In genomic region chr4:1813915-1814314, GRCh38 we compare ENCODE assay signal across 2 cellular contexts.
TF ChIP-seq lines count a peak whose summit lies in the region.

No MANE protein-coding gene starts in this region.

TF ChIP-seq in HepG2, 621 proteins besides CTCF, POLR2A, EP300 and RAD21:
- TF ChIP-seq NFIC (IDR thresholded peaks at IDR 0.05; ENCODE audit: low read length) (no peak), HNRNPL (IDR thresholded peaks at IDR 0.05; ENCODE audit: low read depth, low read length) (no peak), NR1H2 (CRISPR knock-in tag; IDR thresholded peaks at IDR 0.05; ENCODE audit: borderline replicate concordance, low read depth) (no peak), ZNF234 (CRISPR knock-in tag; conservative IDR thresholded peaks at IDR 0.05) (no peak), ZNF33B (CRISPR knock-in tag; IDR thresholded peaks at IDR 0.05) (no peak), KDM5A (IDR thresholded peaks at IDR 0.05; ENCODE audit: borderline replicate concordance, low read length) (no peak), ZNF414 (CRISPR knock-in tag; IDR thresholded peaks at IDR 0.05) (no peak), NR2F1 (CRISPR knock-in tag; IDR thresholded peaks at IDR 0.05) (no peak), ZBTB7B (CRISPR knock-in tag; IDR thresholded peaks at IDR 0.05) (no peak), ZNF121 (CRISPR knock-in tag; IDR thresholded peaks at IDR 0.05) (peak; percentile 88), ZNF646 (CRISPR knock-in tag; IDR thresholded peaks at IDR 0.05) (no peak), STAG1 (CRISPR knock-in tag; IDR thresholded peaks at IDR 0.05) (peak; percentile 53), SMAD9 (CRISPR knock-in tag; IDR thresholded peaks at IDR 0.05) (no peak), SIN3A (IDR thresholded peaks at IDR 0.05; ENCODE audit: borderline replicate concordance, low read depth, low read length) (no peak), ZNF333 (CRISPR knock-in tag; IDR thresholded peaks at IDR 0.05; ENCODE audit: borderline replicate concordance) (no peak)
- TF ChIP-seq, protein P1, sequence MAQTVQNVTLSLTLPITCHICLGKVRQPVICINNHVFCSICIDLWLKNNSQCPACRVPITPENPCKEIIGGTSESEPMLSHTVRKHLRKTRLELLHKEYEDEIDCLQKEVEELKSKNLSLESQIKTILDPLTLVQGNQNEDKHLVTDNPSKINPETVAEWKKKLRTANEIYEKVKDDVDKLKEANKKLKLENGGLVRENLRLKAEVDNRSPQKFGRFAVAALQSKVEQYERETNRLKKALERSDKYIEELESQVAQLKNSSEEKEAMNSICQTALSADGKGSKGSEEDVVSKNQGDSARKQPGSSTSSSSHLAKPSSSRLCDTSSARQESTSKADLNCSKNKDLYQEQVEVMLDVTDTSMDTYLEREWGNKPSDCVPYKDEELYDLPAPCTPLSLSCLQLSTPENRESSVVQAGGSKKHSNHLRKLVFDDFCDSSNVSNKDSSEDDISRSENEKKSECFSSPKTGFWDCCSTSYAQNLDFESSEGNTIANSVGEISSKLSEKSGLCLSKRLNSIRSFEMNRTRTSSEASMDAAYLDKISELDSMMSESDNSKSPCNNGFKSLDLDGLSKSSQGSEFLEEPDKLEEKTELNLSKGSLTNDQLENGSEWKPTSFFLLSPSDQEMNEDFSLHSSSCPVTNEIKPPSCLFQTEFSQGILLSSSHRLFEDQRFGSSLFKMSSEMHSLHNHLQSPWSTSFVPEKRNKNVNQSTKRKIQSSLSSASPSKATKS (CRISPR knock-in tag; IDR thresholded peaks at IDR 0.05): no peak
- TF ChIP-seq, protein P2, sequence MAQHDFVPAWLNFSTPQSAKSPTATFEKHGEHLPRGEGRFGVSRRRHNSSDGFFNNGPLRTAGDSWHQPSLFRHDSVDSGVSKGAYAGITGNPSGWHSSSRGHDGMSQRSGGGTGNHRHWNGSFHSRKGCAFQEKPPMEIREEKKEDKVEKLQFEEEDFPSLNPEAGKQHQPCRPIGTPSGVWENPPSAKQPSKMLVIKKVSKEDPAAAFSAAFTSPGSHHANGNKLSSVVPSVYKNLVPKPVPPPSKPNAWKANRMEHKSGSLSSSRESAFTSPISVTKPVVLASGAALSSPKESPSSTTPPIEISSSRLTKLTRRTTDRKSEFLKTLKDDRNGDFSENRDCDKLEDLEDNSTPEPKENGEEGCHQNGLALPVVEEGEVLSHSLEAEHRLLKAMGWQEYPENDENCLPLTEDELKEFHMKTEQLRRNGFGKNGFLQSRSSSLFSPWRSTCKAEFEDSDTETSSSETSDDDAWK (CRISPR knock-in tag; IDR thresholded peaks at IDR 0.05): no peak

TF ChIP-seq in K562, 482 proteins besides CTCF, POLR2A, EP300 and RAD21 (continues in another document):
- TF ChIP-seq ZNF239 (CRISPR knock-in tag; IDR thresholded peaks at IDR 0.05) (no peak), POLR2AphosphoS5 (IDR thresholded peaks at IDR 0.05; ENCODE audit: control insufficient read depth, insufficient read depth, low read depth, low read length) (0 out of 2 replicates have a peak, but pooled peaks have one; percentile 20), XRCC5 (IDR thresholded peaks at IDR 0.05; ENCODE audit: low read depth, low read length) (no peak), GTF2A2 (tag; IDR thresholded peaks at IDR 0.05) (no peak), E2F5 (CRISPR knock-in tag; IDR thresholded peaks at IDR 0.05) (no peak), CSDE1 (IDR thresholded peaks at IDR 0.05) (no peak), ZNF175 (CRISPR knock-in tag; IDR thresholded peaks at IDR 0.05; ENCODE audit: low read depth) (no peak), DEAF1 (CRISPR knock-in tag; IDR thresholded peaks at IDR 0.05) (no peak), FOXA3 (CRISPR knock-in tag; conservative IDR thresholded peaks at IDR 0.05 in 1 of 2, IDR thresholded peaks at IDR 0.05 in 1 of 2) (no peak), ZNF764 (CRISPR knock-in tag; IDR thresholded peaks at IDR 0.05; ENCODE audit: low read depth) (no peak), ZNF699 (CRISPR knock-in tag; IDR thresholded peaks at IDR 0.05; ENCODE audit: insufficient replicate concordance) (no peak), SPI1 (IDR thresholded peaks at IDR 0.05; ENCODE audit: borderline replicate concordance, low read depth, low read length) (no peak), ZNF384 (IDR thresholded peaks at IDR 0.05; ENCODE audit: low read depth, low read length) (no peak), EGR1 (conservative IDR thresholded peaks at IDR 0.05) (peak; percentile 37), ESRRB (CRISPR knock-in tag; IDR thresholded peaks at IDR 0.05; ENCODE audit: borderline replicate concordance) (no peak), HINFP (tag; conservative IDR thresholded peaks at IDR 0.05; ENCODE audit: low read depth) (no peak), SP2 (IDR thresholded peaks at IDR 0.05; ENCODE audit: extremely low read depth, low read depth, low read length, poor library complexity, severe bottlenecking) (no peak), ZBTB17 (CRISPR knock-in tag; IDR thresholded peaks at IDR 0.05) (no peak), GATA2 (CRISPR knock-in tag; IDR thresholded peaks at IDR 0.05) (no peak), ZNF431 (CRISPR knock-in tag; IDR thresholded peaks at IDR 0.05) (no peak), KDM4B (IDR thresholded peaks at IDR 0.05; ENCODE audit: borderline replicate concordance in 2 of 2, low read depth in 1 of 2) (no peak), PTTG1 (tag; IDR thresholded peaks at IDR 0.05; ENCODE audit: low read depth) (no peak)
- TF ChIP-seq, protein P3, sequence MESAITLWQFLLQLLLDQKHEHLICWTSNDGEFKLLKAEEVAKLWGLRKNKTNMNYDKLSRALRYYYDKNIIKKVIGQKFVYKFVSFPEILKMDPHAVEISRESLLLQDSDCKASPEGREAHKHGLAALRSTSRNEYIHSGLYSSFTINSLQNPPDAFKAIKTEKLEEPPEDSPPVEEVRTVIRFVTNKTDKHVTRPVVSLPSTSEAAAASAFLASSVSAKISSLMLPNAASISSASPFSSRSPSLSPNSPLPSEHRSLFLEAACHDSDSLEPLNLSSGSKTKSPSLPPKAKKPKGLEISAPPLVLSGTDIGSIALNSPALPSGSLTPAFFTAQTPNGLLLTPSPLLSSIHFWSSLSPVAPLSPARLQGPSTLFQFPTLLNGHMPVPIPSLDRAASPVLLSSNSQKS (CRISPR knock-in tag; IDR thresholded peaks at IDR 0.05): no peak
- TF ChIP-seq, protein P4, sequence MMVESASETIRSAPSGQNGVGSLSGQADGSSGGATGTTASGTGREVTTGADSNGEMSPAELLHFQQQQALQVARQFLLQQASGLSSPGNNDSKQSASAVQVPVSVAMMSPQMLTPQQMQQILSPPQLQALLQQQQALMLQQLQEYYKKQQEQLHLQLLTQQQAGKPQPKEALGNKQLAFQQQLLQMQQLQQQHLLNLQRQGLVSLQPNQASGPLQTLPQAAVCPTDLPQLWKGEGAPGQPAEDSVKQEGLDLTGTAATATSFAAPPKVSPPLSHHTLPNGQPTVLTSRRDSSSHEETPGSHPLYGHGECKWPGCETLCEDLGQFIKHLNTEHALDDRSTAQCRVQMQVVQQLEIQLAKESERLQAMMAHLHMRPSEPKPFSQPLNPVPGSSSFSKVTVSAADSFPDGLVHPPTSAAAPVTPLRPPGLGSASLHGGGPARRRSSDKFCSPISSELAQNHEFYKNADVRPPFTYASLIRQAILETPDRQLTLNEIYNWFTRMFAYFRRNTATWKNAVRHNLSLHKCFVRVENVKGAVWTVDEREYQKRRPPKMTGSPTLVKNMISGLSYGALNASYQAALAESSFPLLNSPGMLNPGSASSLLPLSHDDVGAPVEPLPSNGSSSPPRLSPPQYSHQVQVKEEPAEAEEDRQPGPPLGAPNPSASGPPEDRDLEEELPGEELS (CRISPR knock-in tag; IDR thresholded peaks at IDR 0.05; ENCODE audit: borderline replicate concordance): no peak
- TF ChIP-seq, protein P5, sequence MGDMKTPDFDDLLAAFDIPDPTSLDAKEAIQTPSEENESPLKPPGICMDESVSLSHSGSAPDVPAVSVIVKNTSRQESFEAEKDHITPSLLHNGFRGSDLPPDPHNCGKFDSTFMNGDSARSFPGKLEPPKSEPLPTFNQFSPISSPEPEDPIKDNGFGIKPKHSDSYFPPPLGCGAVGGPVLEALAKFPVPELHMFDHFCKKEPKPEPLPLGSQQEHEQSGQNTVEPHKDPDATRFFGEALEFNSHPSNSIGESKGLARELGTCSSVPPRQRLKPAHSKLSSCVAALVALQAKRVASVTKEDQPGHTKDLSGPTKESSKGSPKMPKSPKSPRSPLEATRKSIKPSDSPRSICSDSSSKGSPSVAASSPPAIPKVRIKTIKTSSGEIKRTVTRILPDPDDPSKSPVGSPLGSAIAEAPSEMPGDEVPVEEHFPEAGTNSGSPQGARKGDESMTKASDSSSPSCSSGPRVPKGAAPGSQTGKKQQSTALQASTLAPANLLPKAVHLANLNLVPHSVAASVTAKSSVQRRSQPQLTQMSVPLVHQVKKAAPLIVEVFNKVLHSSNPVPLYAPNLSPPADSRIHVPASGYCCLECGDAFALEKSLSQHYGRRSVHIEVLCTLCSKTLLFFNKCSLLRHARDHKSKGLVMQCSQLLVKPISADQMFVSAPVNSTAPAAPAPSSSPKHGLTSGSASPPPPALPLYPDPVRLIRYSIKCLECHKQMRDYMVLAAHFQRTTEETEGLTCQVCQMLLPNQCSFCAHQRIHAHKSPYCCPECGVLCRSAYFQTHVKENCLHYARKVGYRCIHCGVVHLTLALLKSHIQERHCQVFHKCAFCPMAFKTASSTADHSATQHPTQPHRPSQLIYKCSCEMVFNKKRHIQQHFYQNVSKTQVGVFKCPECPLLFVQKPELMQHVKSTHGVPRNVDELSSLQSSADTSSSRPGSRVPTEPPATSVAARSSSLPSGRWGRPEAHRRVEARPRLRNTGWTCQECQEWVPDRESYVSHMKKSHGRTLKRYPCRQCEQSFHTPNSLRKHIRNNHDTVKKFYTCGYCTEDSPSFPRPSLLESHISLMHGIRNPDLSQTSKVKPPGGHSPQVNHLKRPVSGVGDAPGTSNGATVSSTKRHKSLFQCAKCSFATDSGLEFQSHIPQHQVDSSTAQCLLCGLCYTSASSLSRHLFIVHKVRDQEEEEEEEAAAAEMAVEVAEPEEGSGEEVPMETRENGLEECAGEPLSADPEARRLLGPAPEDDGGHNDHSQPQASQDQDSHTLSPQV (IDR thresholded peaks at IDR 0.05): no peak
- TF ChIP-seq, protein P6, sequence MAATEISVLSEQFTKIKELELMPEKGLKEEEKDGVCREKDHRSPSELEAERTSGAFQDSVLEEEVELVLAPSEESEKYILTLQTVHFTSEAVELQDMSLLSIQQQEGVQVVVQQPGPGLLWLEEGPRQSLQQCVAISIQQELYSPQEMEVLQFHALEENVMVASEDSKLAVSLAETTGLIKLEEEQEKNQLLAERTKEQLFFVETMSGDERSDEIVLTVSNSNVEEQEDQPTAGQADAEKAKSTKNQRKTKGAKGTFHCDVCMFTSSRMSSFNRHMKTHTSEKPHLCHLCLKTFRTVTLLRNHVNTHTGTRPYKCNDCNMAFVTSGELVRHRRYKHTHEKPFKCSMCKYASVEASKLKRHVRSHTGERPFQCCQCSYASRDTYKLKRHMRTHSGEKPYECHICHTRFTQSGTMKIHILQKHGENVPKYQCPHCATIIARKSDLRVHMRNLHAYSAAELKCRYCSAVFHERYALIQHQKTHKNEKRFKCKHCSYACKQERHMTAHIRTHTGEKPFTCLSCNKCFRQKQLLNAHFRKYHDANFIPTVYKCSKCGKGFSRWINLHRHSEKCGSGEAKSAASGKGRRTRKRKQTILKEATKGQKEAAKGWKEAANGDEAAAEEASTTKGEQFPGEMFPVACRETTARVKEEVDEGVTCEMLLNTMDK (IDR thresholded peaks at IDR 0.05; ENCODE audit: borderline replicate concordance, insufficient read depth, low read depth, low read length, poor library complexity, severe bottlenecking): peak; percentile 66
- TF ChIP-seq, protein P7, sequence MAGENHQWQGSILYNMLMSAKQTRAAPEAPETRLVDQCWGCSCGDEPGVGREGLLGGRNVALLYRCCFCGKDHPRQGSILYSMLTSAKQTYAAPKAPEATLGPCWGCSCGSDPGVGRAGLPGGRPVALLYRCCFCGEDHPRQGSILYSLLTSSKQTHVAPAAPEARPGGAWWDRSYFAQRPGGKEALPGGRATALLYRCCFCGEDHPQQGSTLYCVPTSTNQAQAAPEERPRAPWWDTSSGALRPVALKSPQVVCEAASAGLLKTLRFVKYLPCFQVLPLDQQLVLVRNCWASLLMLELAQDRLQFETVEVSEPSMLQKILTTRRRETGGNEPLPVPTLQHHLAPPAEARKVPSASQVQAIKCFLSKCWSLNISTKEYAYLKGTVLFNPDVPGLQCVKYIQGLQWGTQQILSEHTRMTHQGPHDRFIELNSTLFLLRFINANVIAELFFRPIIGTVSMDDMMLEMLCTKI (IDR thresholded peaks at IDR 0.05; ENCODE audit: partially characterized antibody): no peak
- TF ChIP-seq, protein P8, sequence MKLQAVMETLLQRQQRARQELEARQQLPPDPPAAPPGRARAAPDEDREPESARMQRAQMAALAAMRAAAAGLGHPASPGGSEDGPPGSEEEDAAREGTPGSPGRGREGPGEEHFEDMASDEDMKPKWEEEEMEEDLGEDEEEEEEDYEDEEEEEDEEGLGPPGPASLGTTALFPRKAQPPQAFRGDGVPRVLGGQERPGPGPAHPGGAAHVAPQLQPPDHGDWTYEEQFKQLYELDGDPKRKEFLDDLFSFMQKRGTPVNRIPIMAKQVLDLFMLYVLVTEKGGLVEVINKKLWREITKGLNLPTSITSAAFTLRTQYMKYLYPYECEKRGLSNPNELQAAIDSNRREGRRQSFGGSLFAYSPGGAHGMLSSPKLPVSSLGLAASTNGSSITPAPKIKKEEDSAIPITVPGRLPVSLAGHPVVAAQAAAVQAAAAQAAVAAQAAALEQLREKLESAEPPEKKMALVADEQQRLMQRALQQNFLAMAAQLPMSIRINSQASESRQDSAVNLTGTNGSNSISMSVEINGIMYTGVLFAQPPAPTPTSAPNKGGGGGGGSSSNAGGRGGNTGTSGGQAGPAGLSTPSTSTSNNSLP (IDR thresholded peaks at IDR 0.05; ENCODE audit: borderline replicate concordance, low read depth, low read length): no peak
